Comparison of ENCODE assay signal across 15 cellular contexts in the genomic region with DNA sequence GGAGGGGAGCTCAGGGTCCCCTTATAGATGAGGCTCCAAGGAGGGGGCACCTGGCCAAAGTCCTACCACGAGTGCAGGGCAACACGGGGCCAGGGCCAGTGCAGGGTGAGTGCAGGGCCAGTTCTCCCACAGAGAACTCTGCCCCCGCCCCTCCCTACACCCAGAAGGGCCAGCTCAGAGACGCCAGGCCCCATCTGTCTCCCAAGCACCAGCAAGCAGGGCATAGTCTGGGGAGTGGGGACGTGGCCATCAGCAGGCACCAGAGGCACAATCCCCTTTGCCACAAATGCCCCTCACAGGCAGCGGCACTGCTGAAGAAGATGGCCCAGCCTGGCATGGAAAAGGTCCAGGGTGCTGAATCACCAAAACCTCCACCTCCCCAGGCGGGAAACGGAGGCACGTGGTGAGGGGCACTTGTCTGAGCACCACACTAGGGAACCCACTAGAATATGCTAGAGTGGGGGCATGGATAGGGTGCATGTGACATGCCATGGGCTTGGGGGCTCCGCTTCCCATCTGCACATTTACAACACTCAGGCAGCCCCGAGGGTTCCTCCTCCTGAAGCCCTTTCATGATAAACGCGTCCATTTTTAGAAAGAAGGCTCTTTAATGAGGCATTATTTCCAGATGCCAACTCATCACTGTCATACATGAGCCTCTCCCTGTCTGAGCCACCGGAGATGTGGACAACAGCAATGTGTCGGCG. TPM values are rescaled to one million over a fixed set of nuclear protein-coding genes. Genes with fewer than 3 reads are reported as not detected.
"Had no signal": no experiment of that assay in that cellular context is flagged by ENCODE, and none has a peak within 500 bp of the region (broad histone marks: within the 10 kb centered on the region; RNA-seq: fewer than 3 reads in every experiment).

No MANE protein-coding gene starts in this region.

- H3K36me3 Mint-ChIP-seq: activated naive CD4-positive, alpha-beta T cell treated with anti-CD3 and anti-CD28 coated beads, Interleukin-2, amount 10 ng/mL, durations not matched to agents 7 days and 5 days had no signal

- H3K4me3 ChIP-seq: lower lobe of right lung had no signal

- H3K27ac Mint-ChIP-seq: activated naive CD4-positive, alpha-beta T cell treated with anti-CD3 and anti-CD28 coated beads, Interleukin-2, amount 10 ng/mL, durations not matched to agents 7 days and 5 days; activated T-helper 17 cell treated with anti-CD3 and anti-CD28 coated beads, Interleukin-2, amount 50 U/mL, for 72 hours; effector memory CD8-positive, alpha-beta T cell; nephron progenitor cell; stimulated activated naive CD8-positive, alpha-beta T cell treated with anti-CD3 and anti-CD28 coated beads, Interleukin-15, amount 100 ng/mL, for 72 hours had no signal

- H3K9me3 ChIP-seq: lower lobe of right lung had no signal

- H3K4me3 Mint-ChIP-seq: activated naive CD4-positive, alpha-beta T cell treated with anti-CD3 and anti-CD28 coated beads, Interleukin-2, amount 10 ng/mL, durations not matched to agents 7 days and 5 days; activated T-helper 17 cell treated with anti-CD3 and anti-CD28 coated beads, Interleukin-2, amount 50 U/mL, for 72 hours; central memory CD8-positive, alpha-beta T cell; effector memory CD8-positive, alpha-beta T cell; nephron progenitor cell; stimulated activated naive CD8-positive, alpha-beta T cell treated with anti-CD3 and anti-CD28 coated beads, Interleukin-15, amount 100 ng/mL, for 72 hours had no signal

- H3K27me3 Mint-ChIP-seq: activated naive CD4-positive, alpha-beta T cell treated with anti-CD3 and anti-CD28 coated beads, Interleukin-2, amount 10 ng/mL, durations not matched to agents 7 days and 5 days; activated T-helper 17 cell treated with anti-CD3 and anti-CD28 coated beads, Interleukin-2, amount 50 U/mL, for 72 hours; central memory CD8-positive, alpha-beta T cell; effector memory CD8-positive, alpha-beta T cell; stimulated activated naive CD8-positive, alpha-beta T cell treated with anti-CD3 and anti-CD28 coated beads, Interleukin-15, amount 100 ng/mL, for 72 hours had no signal

- DNase-seq: activated CD4-positive, alpha-beta T cell treated with anti-CD3 and anti-CD28 coated beads, Interleukin-2, amount 50 U/mL, for 1 hour; activated naive CD4-positive, alpha-beta T cell treated with anti-CD3 and anti-CD28 coated beads, Interleukin-2, amount 10 ng/mL, durations not matched to agents 7 days and 5 days; activated T-cell treated with anti-CD3 and anti-CD28 coated beads for 4 hours; effector memory CD8-positive, alpha-beta T cell; kidney; lower lobe of right lung; nephron progenitor cell; stimulated activated CD4-positive, alpha-beta T cell treated with anti-CD3 and anti-CD28 coated beads, Interleukin-4, amount 100 ng/mL, for 1 hour; stimulated activated naive CD8-positive, alpha-beta T cell treated with anti-CD3 and anti-CD28 coated beads, Interleukin-15, amount 100 ng/mL, for 72 hours; T-helper 2 cell had no signal

- H3K9me3 Mint-ChIP-seq: activated naive CD4-positive, alpha-beta T cell treated with anti-CD3 and anti-CD28 coated beads, Interleukin-2, amount 10 ng/mL, durations not matched to agents 7 days and 5 days; activated T-helper 17 cell treated with anti-CD3 and anti-CD28 coated beads, Interleukin-2, amount 50 U/mL, for 72 hours; central memory CD8-positive, alpha-beta T cell; effector memory CD8-positive, alpha-beta T cell; nephron progenitor cell; stimulated activated naive CD8-positive, alpha-beta T cell treated with anti-CD3 and anti-CD28 coated beads, Interleukin-15, amount 100 ng/mL, for 72 hours had no signal

- H3K27ac ChIP-seq: epithelial cell of prostate, lower lobe of right lung had no signal

- H3K36me3 ChIP-seq: lower lobe of right lung had no signal

- ATAC-seq: activated T-helper 17 cell treated with anti-CD3 and anti-CD28 coated beads, Interleukin-2, amount 50 U/mL, for 72 hours; effector memory CD8-positive, alpha-beta T cell; lower lobe of right lung; stimulated activated naive CD8-positive, alpha-beta T cell treated with anti-CD3 and anti-CD28 coated beads, Interleukin-15, amount 100 ng/mL, for 72 hours had no signal

- H3K4me1 Mint-ChIP-seq: activated T-helper 17 cell treated with anti-CD3 and anti-CD28 coated beads, Interleukin-2, amount 50 U/mL, for 72 hours had no signal

RNA-seq across cellular contexts. Expression of gene HHIPL1, which starts 58.7 kb away (rescaled TPM):
- total RNA-seq: activated CD8-positive, alpha-beta memory T cell treated with anti-CD3 and anti-CD28 coated beads for 36 hours; mononuclear cell had no signal
